ENCODE assay signal across 8 cellular contexts in genomic region chrX:40877869-40878268, GRCh38.
A peak's percentile ranks its signal among the peaks of the same experiment; 100 is the strongest.
DNase-seq lines count a peak whose midpoint lies in the region; ATAC-seq, FAIRE-seq and TF ChIP-seq lines count a peak whose summit lies in the region.
"Had no signal": no experiment of that assay in that cellular context is flagged by ENCODE, and none has a peak within 500 bp of the region (broad histone marks: within the 10 kb centered on the region; RNA-seq: fewer than 3 reads in every experiment).

No MANE protein-coding gene starts in this region.

- no peak overlapping the region for H3K27ac ChIP-seq in dorsolateral prefrontal cortex
- H3K27ac ChIP-seq in pancreas, result no peak overlapping the region

- H3K27me3 ChIP-seq in GM06990 (replicated peaks; ENCODE audit: control insufficient read depth, insufficient read depth, low read length) (no peaks in the 10 kb centered on the region), dorsolateral prefrontal cortex (peaks cover 0 to 80% (median 23%) of the 10 kb centered on the region in 45 donors), pancreas (peaks cover 0 to 9% (median 0%) of the 10 kb centered on the region in 4 donors)

- no peak overlapping the region for H3K27ac Mint-ChIP-seq in activated CD4-positive, alpha-beta memory T cell treated with anti-CD3 and anti-CD28 coated beads for 36 hours
- H3K27ac Mint-ChIP-seq in activated T-helper 2 cell treated with anti-CD3 and anti-CD28 coated beads, Interferon-gamma antibody, Interleukin-2, Interleukin-4, amounts not matched to agents 10 μg/mL and 5 μg/mL and 100 μg/mL, durations not matched to agents 14 hours and 24 hours and 36 hours, result no peak overlapping the region
- H3K27ac Mint-ChIP-seq: stimulated activated naive CD8-positive, alpha-beta T cell treated with anti-CD3 and anti-CD28 coated beads, Interleukin-15, amount 100 ng/mL, for 72 hours had no signal

- H3K36me3 Mint-ChIP-seq in activated CD4-positive, alpha-beta memory T cell treated with anti-CD3 and anti-CD28 coated beads for 36 hours, result no peaks in the 10 kb centered on the region
- no peaks in the 10 kb centered on the region for H3K36me3 Mint-ChIP-seq in activated T-helper 2 cell treated with anti-CD3 and anti-CD28 coated beads, Interferon-gamma antibody, Interleukin-2, Interleukin-4, amounts not matched to agents 10 μg/mL and 5 μg/mL and 100 μg/mL, durations not matched to agents 14 hours and 24 hours and 36 hours (ENCODE audit: low read depth)

- TF ChIP-seq POLR2A in NB4 (IDR thresholded peaks at IDR 0.05; ENCODE audit: extremely low read depth, insufficient read length), result no peak

- TF ChIP-seq CTCF in GM06990 (IDR thresholded peaks at IDR 0.05; ENCODE audit: insufficient read depth, low read length, poor library complexity, severe bottlenecking) (peak; percentile 36), NB4 (IDR thresholded peaks at IDR 0.05; ENCODE audit: low read depth, low read length) (peak; percentile 7), dorsolateral prefrontal cortex (IDR thresholded peaks at IDR 0.05 in 54 of 56, conservative IDR thresholded peaks at IDR 0.05 in 2 of 56; ENCODE audit: low read depth in 1 of 56, partially characterized antibody in 56 of 56) (peak in 54 of 56 donors; percentile 7 to 66 (median 44)), pancreas (IDR thresholded peaks at IDR 0.05) (peak in 2 of 4 donors; percentile 27 to 38)

- H3K4me3 Mint-ChIP-seq in activated CD4-positive, alpha-beta memory T cell treated with anti-CD3 and anti-CD28 coated beads for 36 hours, result no peak overlapping the region
- no peak overlapping the region for H3K4me3 Mint-ChIP-seq in activated T-helper 2 cell treated with anti-CD3 and anti-CD28 coated beads, Interferon-gamma antibody, Interleukin-2, Interleukin-4, amounts not matched to agents 10 μg/mL and 5 μg/mL and 100 μg/mL, durations not matched to agents 14 hours and 24 hours and 36 hours (ENCODE audit: low read depth)
- H3K4me3 Mint-ChIP-seq: stimulated activated naive CD8-positive, alpha-beta T cell treated with anti-CD3 and anti-CD28 coated beads, Interleukin-15, amount 100 ng/mL, for 72 hours had no signal

- POLR2A ChIA-PET in activated CD4-positive, alpha-beta memory T cell treated with anti-CD3 and anti-CD28 coated beads for 36 hours (lab: Charles Lee), result no interaction called here

- no peaks in the 10 kb centered on the region for H3K4me1 ChIP-seq in pancreas

- ATAC-seq in pancreas, result peak in 3 of 4 donors; percentile 51 to 69 (median 61)
- ATAC-seq: stimulated activated naive CD8-positive, alpha-beta T cell treated with anti-CD3 and anti-CD28 coated beads, Interleukin-15, amount 100 ng/mL, for 72 hours had no signal

- H3K4me1 Mint-ChIP-seq in activated CD4-positive, alpha-beta memory T cell treated with anti-CD3 and anti-CD28 coated beads for 36 hours (ENCODE audit: low read depth), result peaks cover 3% of the 10 kb centered on the region
- peaks cover 3% of the 10 kb centered on the region for H3K4me1 Mint-ChIP-seq in activated T-helper 2 cell treated with anti-CD3 and anti-CD28 coated beads, Interferon-gamma antibody, Interleukin-2, Interleukin-4, amounts not matched to agents 10 μg/mL and 5 μg/mL and 100 μg/mL, durations not matched to agents 14 hours and 24 hours and 36 hours (ENCODE audit: low read depth)
- H3K4me1 Mint-ChIP-seq: stimulated activated naive CD8-positive, alpha-beta T cell treated with anti-CD3 and anti-CD28 coated beads, Interleukin-15, amount 100 ng/mL, for 72 hours had no signal

- H3K4me3 ChIP-seq in GM06990 (replicated peaks; ENCODE audit: low read depth, low read length) (no peak overlapping the region), NB4 (ENCODE audit: low read depth, low read length) (no peak overlapping the region), dorsolateral prefrontal cortex (no peak overlapping the region), pancreas (no peak overlapping the region)

- no peaks in the 10 kb centered on the region for H3K27me3 Mint-ChIP-seq in activated CD4-positive, alpha-beta memory T cell treated with anti-CD3 and anti-CD28 coated beads for 36 hours
- no peaks in the 10 kb centered on the region for H3K27me3 Mint-ChIP-seq in activated T-helper 2 cell treated with anti-CD3 and anti-CD28 coated beads, Interferon-gamma antibody, Interleukin-2, Interleukin-4, amounts not matched to agents 10 μg/mL and 5 μg/mL and 100 μg/mL, durations not matched to agents 14 hours and 24 hours and 36 hours (ENCODE audit: low read depth)
- H3K27me3 Mint-ChIP-seq: stimulated activated naive CD8-positive, alpha-beta T cell treated with anti-CD3 and anti-CD28 coated beads, Interleukin-15, amount 100 ng/mL, for 72 hours had no signal

- CTCF ChIA-PET in activated CD4-positive, alpha-beta memory T cell treated with anti-CD3 and anti-CD28 coated beads for 36 hours (lab: Charles Lee), result interaction anchor here (0.6 to 3.3 kb wide), 10 partner anchors 10 to 260 kb away, joined by 3 to 36 read pairs (median 3); partner anchors contain the start of gene USP9X

- WGBS in pancreas, 2 donors, result 3 to 10% methylated on average over 4 of the region's 4 CpGs

- H3K36me3 ChIP-seq in GM06990 (ENCODE audit: control insufficient read depth, insufficient read depth, low read length) (no peaks in the 10 kb centered on the region), pancreas (no peaks in the 10 kb centered on the region)

- no peaks in the 10 kb centered on the region for H3K9me3 Mint-ChIP-seq in activated CD4-positive, alpha-beta memory T cell treated with anti-CD3 and anti-CD28 coated beads for 36 hours
- H3K9me3 Mint-ChIP-seq in activated T-helper 2 cell treated with anti-CD3 and anti-CD28 coated beads, Interferon-gamma antibody, Interleukin-2, Interleukin-4, amounts not matched to agents 10 μg/mL and 5 μg/mL and 100 μg/mL, durations not matched to agents 14 hours and 24 hours and 36 hours, result no peaks in the 10 kb centered on the region
- H3K9me3 Mint-ChIP-seq: stimulated activated naive CD8-positive, alpha-beta T cell treated with anti-CD3 and anti-CD28 coated beads, Interleukin-15, amount 100 ng/mL, for 72 hours had no signal

- DNase-seq in GM06990 (ENCODE audit: extremely low read depth, insufficient read length) (peak; percentile 15), NB4 (ENCODE audit: low read depth) (peak; percentile 31), dorsolateral prefrontal cortex (no peak), pancreas (no peak)
- no peak for DNase-seq in activated CD4-positive, alpha-beta memory T cell treated with anti-CD3 and anti-CD28 coated beads for 36 hours
- no peak for DNase-seq in activated T-helper 2 cell treated with anti-CD3 and anti-CD28 coated beads, Interferon-gamma antibody, Interleukin-2, Interleukin-4, amounts not matched to agents 10 μg/mL and 5 μg/mL and 100 μg/mL, durations not matched to agents 14 hours and 24 hours and 36 hours (ENCODE audit: low spot score)
- DNase-seq in effector CD8-positive, alpha-beta T cell (lab: John Stamatoyannopoulos, UW), result no peak
- DNase-seq: stimulated activated naive CD8-positive, alpha-beta T cell treated with anti-CD3 and anti-CD28 coated beads, Interleukin-15, amount 100 ng/mL, for 72 hours had no signal

- intact Hi-C loops in dorsolateral prefrontal cortex (cut with DNase I), result loop anchor here (10.0 kb wide), 1 partner anchor 237 kb away; no protein-coding TSS in a partner anchor
- intact Hi-C loops in pancreas (cut with DNase I), result loop anchor here in 1 of 3 donors (10.0 kb wide), 1 partner anchor 237 kb away; no protein-coding TSS in a partner anchor
- intact Hi-C loops in activated CD4-positive, alpha-beta memory T cell treated with anti-CD3 and anti-CD28 coated beads for 36 hours (cut with micrococcal nuclease), result loop anchor here (1.0 kb wide), 1 partner anchor 236 kb away; no protein-coding TSS in a partner anchor
- intact Hi-C loops in activated T-helper 2 cell treated with anti-CD3 and anti-CD28 coated beads, Interferon-gamma antibody, Interleukin-2, Interleukin-4, amounts not matched to agents 10 μg/mL and 5 μg/mL and 100 μg/mL, durations not matched to agents 14 hours and 24 hours and 36 hours (cut with micrococcal nuclease), result loop anchor here (1.0 kb wide), 1 partner anchor 237 kb away; no protein-coding TSS in a partner anchor

- peak; percentile 83 for FAIRE-seq in pancreas (lab: Jason Lieb, UNC)

- no peaks in the 10 kb centered on the region for H3K9me3 ChIP-seq in pancreas

Comparison
In these comparisons a context has a peak if more than half of its experiments do, and no peak if none do; other contexts are left out.
1. DNase-seq: peak in GM06990 (single experiment) and NB4 (single experiment); none in dorsolateral prefrontal cortex (0 of 10), pancreas (0 of 6), activated CD4-positive, alpha-beta memory T cell treated with anti-CD3 and anti-CD28 coated beads for 36 hours (single experiment), activated T-helper 2 cell treated with anti-CD3 and anti-CD28 coated beads, Interferon-gamma antibody, Interleukin-2, Interleukin-4, amounts not matched to agents 10 μg/mL and 5 μg/mL and 100 μg/mL, durations not matched to agents 14 hours and 24 hours and 36 hours (single experiment) and effector CD8-positive, alpha-beta T cell (single experiment).